In genomic region chr2:224433442-224433841, GRCh38 we compare ENCODE assay signal across 12 cellular contexts. TPM values are rescaled to one million over a fixed set of nuclear protein-coding genes. Genes with fewer than 3 reads are reported as not detected.
"Had no signal": no experiment of that assay in that cellular context is flagged by ENCODE, and none has a peak within 500 bp of the region (broad histone marks: within the 10 kb centered on the region; RNA-seq: fewer than 3 reads in every experiment).

No MANE protein-coding gene starts in this region.

- H3K36me3 ChIP-seq: ascending aorta, gastroesophageal sphincter had no signal

- H3K27ac ChIP-seq: ascending aorta, gastroesophageal sphincter had no signal

- H3K27ac Mint-ChIP-seq: activated CD4-positive, alpha-beta T cell treated with anti-CD3 and anti-CD28 coated beads for 36 hours; activated CD8-positive, alpha-beta T cell treated with anti-CD3 and anti-CD28 coated beads, Interleukin-2, amount 10 ng/mL, durations not matched to agents 7 days and 5 days; naive thymus-derived CD4-positive, alpha-beta T cell had no signal

- H3K36me3 Mint-ChIP-seq: naive thymus-derived CD4-positive, alpha-beta T cell had no signal

- H3K27me3 ChIP-seq: ascending aorta, gastroesophageal sphincter had no signal

- DNase-seq: activated CD4-positive, alpha-beta T cell treated with anti-CD3 and anti-CD28 coated beads for 36 hours; activated CD8-positive, alpha-beta memory T cell treated with anti-CD3 and anti-CD28 coated beads, Interleukin-2, amount 50 U/mL, for 48 hours; activated CD8-positive, alpha-beta T cell treated with anti-CD3 and anti-CD28 coated beads, Interleukin-2, amount 10 ng/mL, durations not matched to agents 7 days and 5 days; naive thymus-derived CD4-positive, alpha-beta T cell; occipital lobe; stimulated activated CD4-positive, alpha-beta T cell treated with anti-CD3 and anti-CD28 coated beads, Interleukin-12 subunit alpha, Interleukin-12 subunit beta, amount 100 ng/mL, for 4 hours; stimulated activated naive CD4-positive, alpha-beta T cell; substantia nigra; trophoblast cell had no signal

- FAIRE-seq: colon had no signal

- H3K4me3 ChIP-seq: ascending aorta, gastroesophageal sphincter had no signal

- H3K4me1 ChIP-seq: ascending aorta, gastroesophageal sphincter had no signal

- H3K9me3 ChIP-seq: ascending aorta had no signal

- ATAC-seq: activated CD4-positive, alpha-beta T cell treated with anti-CD3 and anti-CD28 coated beads for 36 hours; activated CD8-positive, alpha-beta T cell treated with anti-CD3 and anti-CD28 coated beads, Interleukin-2, amount 10 ng/mL, durations not matched to agents 7 days and 5 days; gastroesophageal sphincter; naive thymus-derived CD4-positive, alpha-beta T cell had no signal

- H3K4me3 Mint-ChIP-seq: activated CD4-positive, alpha-beta T cell treated with anti-CD3 and anti-CD28 coated beads for 36 hours; activated CD8-positive, alpha-beta T cell treated with anti-CD3 and anti-CD28 coated beads, Interleukin-2, amount 10 ng/mL, durations not matched to agents 7 days and 5 days; naive thymus-derived CD4-positive, alpha-beta T cell had no signal

RNA-seq across cellular contexts. Expression of gene FAM124B, which starts 31.5 kb away (rescaled TPM):
- polyA plus RNA-seq: naive thymus-derived CD4-positive, alpha-beta T cell had no signal
